In genomic region chr7:151519765-151520418, GRCh38 we compare ENCODE assay signal across 1 cellular context.
TF ChIP-seq lines count a peak whose summit lies in the region.

RHEB (minus strand) TSS chr7:151519895; CDS start chr7:151519511, 384 bp downstream.

TF ChIP-seq in K562, 482 proteins besides CTCF, POLR2A, EP300 and RAD21 (continued from another document and continues in another):
- TF ChIP-seq, protein P1, sequence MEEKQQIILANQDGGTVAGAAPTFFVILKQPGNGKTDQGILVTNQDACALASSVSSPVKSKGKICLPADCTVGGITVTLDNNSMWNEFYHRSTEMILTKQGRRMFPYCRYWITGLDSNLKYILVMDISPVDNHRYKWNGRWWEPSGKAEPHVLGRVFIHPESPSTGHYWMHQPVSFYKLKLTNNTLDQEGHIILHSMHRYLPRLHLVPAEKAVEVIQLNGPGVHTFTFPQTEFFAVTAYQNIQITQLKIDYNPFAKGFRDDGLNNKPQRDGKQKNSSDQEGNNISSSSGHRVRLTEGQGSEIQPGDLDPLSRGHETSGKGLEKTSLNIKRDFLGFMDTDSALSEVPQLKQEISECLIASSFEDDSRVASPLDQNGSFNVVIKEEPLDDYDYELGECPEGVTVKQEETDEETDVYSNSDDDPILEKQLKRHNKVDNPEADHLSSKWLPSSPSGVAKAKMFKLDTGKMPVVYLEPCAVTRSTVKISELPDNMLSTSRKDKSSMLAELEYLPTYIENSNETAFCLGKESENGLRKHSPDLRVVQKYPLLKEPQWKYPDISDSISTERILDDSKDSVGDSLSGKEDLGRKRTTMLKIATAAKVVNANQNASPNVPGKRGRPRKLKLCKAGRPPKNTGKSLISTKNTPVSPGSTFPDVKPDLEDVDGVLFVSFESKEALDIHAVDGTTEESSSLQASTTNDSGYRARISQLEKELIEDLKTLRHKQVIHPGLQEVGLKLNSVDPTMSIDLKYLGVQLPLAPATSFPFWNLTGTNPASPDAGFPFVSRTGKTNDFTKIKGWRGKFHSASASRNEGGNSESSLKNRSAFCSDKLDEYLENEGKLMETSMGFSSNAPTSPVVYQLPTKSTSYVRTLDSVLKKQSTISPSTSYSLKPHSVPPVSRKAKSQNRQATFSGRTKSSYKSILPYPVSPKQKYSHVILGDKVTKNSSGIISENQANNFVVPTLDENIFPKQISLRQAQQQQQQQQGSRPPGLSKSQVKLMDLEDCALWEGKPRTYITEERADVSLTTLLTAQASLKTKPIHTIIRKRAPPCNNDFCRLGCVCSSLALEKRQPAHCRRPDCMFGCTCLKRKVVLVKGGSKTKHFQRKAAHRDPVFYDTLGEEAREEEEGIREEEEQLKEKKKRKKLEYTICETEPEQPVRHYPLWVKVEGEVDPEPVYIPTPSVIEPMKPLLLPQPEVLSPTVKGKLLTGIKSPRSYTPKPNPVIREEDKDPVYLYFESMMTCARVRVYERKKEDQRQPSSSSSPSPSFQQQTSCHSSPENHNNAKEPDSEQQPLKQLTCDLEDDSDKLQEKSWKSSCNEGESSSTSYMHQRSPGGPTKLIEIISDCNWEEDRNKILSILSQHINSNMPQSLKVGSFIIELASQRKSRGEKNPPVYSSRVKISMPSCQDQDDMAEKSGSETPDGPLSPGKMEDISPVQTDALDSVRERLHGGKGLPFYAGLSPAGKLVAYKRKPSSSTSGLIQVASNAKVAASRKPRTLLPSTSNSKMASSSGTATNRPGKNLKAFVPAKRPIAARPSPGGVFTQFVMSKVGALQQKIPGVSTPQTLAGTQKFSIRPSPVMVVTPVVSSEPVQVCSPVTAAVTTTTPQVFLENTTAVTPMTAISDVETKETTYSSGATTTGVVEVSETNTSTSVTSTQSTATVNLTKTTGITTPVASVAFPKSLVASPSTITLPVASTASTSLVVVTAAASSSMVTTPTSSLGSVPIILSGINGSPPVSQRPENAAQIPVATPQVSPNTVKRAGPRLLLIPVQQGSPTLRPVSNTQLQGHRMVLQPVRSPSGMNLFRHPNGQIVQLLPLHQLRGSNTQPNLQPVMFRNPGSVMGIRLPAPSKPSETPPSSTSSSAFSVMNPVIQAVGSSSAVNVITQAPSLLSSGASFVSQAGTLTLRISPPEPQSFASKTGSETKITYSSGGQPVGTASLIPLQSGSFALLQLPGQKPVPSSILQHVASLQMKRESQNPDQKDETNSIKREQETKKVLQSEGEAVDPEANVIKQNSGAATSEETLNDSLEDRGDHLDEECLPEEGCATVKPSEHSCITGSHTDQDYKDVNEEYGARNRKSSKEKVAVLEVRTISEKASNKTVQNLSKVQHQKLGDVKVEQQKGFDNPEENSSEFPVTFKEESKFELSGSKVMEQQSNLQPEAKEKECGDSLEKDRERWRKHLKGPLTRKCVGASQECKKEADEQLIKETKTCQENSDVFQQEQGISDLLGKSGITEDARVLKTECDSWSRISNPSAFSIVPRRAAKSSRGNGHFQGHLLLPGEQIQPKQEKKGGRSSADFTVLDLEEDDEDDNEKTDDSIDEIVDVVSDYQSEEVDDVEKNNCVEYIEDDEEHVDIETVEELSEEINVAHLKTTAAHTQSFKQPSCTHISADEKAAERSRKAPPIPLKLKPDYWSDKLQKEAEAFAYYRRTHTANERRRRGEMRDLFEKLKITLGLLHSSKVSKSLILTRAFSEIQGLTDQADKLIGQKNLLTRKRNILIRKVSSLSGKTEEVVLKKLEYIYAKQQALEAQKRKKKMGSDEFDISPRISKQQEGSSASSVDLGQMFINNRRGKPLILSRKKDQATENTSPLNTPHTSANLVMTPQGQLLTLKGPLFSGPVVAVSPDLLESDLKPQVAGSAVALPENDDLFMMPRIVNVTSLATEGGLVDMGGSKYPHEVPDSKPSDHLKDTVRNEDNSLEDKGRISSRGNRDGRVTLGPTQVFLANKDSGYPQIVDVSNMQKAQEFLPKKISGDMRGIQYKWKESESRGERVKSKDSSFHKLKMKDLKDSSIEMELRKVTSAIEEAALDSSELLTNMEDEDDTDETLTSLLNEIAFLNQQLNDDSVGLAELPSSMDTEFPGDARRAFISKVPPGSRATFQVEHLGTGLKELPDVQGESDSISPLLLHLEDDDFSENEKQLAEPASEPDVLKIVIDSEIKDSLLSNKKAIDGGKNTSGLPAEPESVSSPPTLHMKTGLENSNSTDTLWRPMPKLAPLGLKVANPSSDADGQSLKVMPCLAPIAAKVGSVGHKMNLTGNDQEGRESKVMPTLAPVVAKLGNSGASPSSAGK (IDR thresholded peaks at IDR 0.05) = peak; percentile 99
- TF ChIP-seq CHD4 (IDR thresholded peaks at IDR 0.05; ENCODE audit: insufficient read depth, insufficient replicate concordance, low read depth, low read length, poor library complexity, severe bottlenecking) = peak; percentile 54
- peak in 1 of 2 experiments; percentile 47; a peak in 2 of 4 replicates for TF ChIP-seq KDM1A (IDR thresholded peaks at IDR 0.05)
- no peak for TF ChIP-seq IFI16 (CRISPR knock-in tag; IDR thresholded peaks at IDR 0.05)
- TF ChIP-seq ZKSCAN8 (CRISPR knock-in tag; IDR thresholded peaks at IDR 0.05) = no peak
- TF ChIP-seq TFAM (CRISPR knock-in tag; conservative IDR thresholded peaks at IDR 0.05) = no peak
- TF ChIP-seq HIVEP1 (CRISPR knock-in tag; IDR thresholded peaks at IDR 0.05) = no peak
- TF ChIP-seq EHMT2 (IDR thresholded peaks at IDR 0.05) = no peak
- TF ChIP-seq ZBTB12 (CRISPR knock-in tag; IDR thresholded peaks at IDR 0.05) = peak; percentile 90
- no peak for TF ChIP-seq ETV1 (tag; conservative IDR thresholded peaks at IDR 0.05; ENCODE audit: low read depth)
- no peak for TF ChIP-seq SAP30 (IDR thresholded peaks at IDR 0.05; ENCODE audit: borderline replicate concordance, insufficient read depth, low read depth, low read length, poor library complexity, severe bottlenecking)
- peak; percentile 95 for TF ChIP-seq CC2D1A (IDR thresholded peaks at IDR 0.05)
- TF ChIP-seq HNRNPLL (IDR thresholded peaks at IDR 0.05; ENCODE audit: low read depth, low read length, poor library complexity, severe bottlenecking) = peak; percentile 46
- no peak for TF ChIP-seq ZNF76 (CRISPR knock-in tag; IDR thresholded peaks at IDR 0.05; ENCODE audit: borderline replicate concordance)
- TF ChIP-seq PTBP1 (IDR thresholded peaks at IDR 0.05; ENCODE audit: low read depth, low read length) = no peak
- no peak for TF ChIP-seq ESRRB (CRISPR knock-in tag; IDR thresholded peaks at IDR 0.05; ENCODE audit: borderline replicate concordance)
- TF ChIP-seq, protein P2, sequence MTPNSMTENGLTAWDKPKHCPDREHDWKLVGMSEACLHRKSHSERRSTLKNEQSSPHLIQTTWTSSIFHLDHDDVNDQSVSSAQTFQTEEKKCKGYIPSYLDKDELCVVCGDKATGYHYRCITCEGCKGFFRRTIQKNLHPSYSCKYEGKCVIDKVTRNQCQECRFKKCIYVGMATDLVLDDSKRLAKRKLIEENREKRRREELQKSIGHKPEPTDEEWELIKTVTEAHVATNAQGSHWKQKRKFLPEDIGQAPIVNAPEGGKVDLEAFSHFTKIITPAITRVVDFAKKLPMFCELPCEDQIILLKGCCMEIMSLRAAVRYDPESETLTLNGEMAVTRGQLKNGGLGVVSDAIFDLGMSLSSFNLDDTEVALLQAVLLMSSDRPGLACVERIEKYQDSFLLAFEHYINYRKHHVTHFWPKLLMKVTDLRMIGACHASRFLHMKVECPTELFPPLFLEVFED (CRISPR knock-in tag; conservative IDR thresholded peaks at IDR 0.05) = no peak
- TF ChIP-seq ELF4 (CRISPR knock-in tag; IDR thresholded peaks at IDR 0.05) = no peak
- no peak for TF ChIP-seq BRF1 (IDR thresholded peaks at IDR 0.05; ENCODE audit: borderline replicate concordance, extremely low read depth, insufficient read length)
- peak; percentile 61 for TF ChIP-seq NFE2L1 (tag; IDR thresholded peaks at IDR 0.05; ENCODE audit: borderline replicate concordance, low read depth)
- peak; percentile 95 for TF ChIP-seq E2F1 (CRISPR knock-in tag; IDR thresholded peaks at IDR 0.05)
- peak; percentile 34; the same call in 1 of the 2 replicates for TF ChIP-seq BRD4 (IDR thresholded peaks at IDR 0.05)
- no peak for TF ChIP-seq THRAP3 (IDR thresholded peaks at IDR 0.05; ENCODE audit: borderline replicate concordance)
- no peak for TF ChIP-seq BDP1 (IDR thresholded peaks at IDR 0.05; ENCODE audit: insufficient read depth, insufficient read length)
- TF ChIP-seq ZNF282 (CRISPR knock-in tag; IDR thresholded peaks at IDR 0.05) = no peak
- TF ChIP-seq USF2 (CRISPR knock-in tag; IDR thresholded peaks at IDR 0.05) = no peak
- TF ChIP-seq ZNF224 (CRISPR knock-in tag; IDR thresholded peaks at IDR 0.05) = no peak
- no peak for TF ChIP-seq NUFIP1 (IDR thresholded peaks at IDR 0.05; ENCODE audit: partially characterized antibody)
- TF ChIP-seq PHF21A (IDR thresholded peaks at IDR 0.05; ENCODE audit: borderline replicate concordance, low read depth) = 0 out of 2 replicates have a peak, but pooled peaks have one; percentile 27
- no peak for TF ChIP-seq ARHGAP35 (IDR thresholded peaks at IDR 0.05; ENCODE audit: partially characterized antibody)
- TF ChIP-seq, protein P3, sequence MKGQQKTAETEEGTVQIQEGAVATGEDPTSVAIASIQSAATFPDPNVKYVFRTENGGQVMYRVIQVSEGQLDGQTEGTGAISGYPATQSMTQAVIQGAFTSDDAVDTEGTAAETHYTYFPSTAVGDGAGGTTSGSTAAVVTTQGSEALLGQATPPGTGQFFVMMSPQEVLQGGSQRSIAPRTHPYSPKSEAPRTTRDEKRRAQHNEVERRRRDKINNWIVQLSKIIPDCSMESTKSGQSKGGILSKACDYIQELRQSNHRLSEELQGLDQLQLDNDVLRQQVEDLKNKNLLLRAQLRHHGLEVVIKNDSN (CRISPR knock-in tag; IDR thresholded peaks at IDR 0.05) = peak; percentile 18; the same call in 1 of the 2 replicates
- TF ChIP-seq, protein P4, sequence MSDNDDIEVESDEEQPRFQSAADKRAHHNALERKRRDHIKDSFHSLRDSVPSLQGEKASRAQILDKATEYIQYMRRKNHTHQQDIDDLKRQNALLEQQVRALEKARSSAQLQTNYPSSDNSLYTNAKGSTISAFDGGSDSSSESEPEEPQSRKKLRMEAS (CRISPR knock-in tag; IDR thresholded peaks at IDR 0.05) = peak; percentile 90
- TF ChIP-seq MBD2 (IDR thresholded peaks at IDR 0.05; ENCODE audit: borderline replicate concordance, low read depth) = peak; percentile 76
- TF ChIP-seq, protein P5, sequence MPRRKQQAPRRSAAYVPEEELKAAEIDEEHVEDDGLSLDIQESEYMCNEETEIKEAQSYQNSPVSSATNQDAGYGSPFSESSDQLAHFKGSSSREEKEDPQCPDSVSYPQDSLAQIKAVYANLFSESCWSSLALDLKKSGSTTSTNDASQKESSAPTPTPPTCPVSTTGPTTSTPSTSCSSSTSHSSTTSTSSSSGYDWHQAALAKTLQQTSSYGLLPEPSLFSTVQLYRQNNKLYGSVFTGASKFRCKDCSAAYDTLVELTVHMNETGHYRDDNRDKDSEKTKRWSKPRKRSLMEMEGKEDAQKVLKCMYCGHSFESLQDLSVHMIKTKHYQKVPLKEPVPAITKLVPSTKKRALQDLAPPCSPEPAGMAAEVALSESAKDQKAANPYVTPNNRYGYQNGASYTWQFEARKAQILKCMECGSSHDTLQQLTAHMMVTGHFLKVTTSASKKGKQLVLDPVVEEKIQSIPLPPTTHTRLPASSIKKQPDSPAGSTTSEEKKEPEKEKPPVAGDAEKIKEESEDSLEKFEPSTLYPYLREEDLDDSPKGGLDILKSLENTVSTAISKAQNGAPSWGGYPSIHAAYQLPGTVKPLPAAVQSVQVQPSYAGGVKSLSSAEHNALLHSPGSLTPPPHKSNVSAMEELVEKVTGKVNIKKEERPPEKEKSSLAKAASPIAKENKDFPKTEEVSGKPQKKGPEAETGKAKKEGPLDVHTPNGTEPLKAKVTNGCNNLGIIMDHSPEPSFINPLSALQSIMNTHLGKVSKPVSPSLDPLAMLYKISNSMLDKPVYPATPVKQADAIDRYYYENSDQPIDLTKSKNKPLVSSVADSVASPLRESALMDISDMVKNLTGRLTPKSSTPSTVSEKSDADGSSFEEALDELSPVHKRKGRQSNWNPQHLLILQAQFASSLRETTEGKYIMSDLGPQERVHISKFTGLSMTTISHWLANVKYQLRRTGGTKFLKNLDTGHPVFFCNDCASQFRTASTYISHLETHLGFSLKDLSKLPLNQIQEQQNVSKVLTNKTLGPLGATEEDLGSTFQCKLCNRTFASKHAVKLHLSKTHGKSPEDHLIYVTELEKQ (CRISPR knock-in tag; IDR thresholded peaks at IDR 0.05) = no peak
- TF ChIP-seq GABPB2 (CRISPR knock-in tag; conservative IDR thresholded peaks at IDR 0.05) = no peak
- TF ChIP-seq SNRNP70 (optimal IDR thresholded peaks at IDR 0.05; ENCODE audit: low read depth, low read length) = no peak
- TF ChIP-seq MLLT1 (IDR thresholded peaks at IDR 0.05) = peak in 1 of 2 experiments; percentile 27; a peak in 1 of 4 replicates
- TF ChIP-seq ZC3H11A (IDR thresholded peaks at IDR 0.05; ENCODE audit: low read depth, low read length) = no peak
- TF ChIP-seq CEBPG (CRISPR knock-in tag; IDR thresholded peaks at IDR 0.05) = no peak; the same call in 1 of the 2 replicates
- TF ChIP-seq CEBPG (tag; conservative IDR thresholded peaks at IDR 0.05 in 1 of 2, IDR thresholded peaks at IDR 0.05 in 1 of 2) = no peak; a peak in 1 of 4 replicates
